Comparison of ENCODE assay signal across 33 cellular contexts in the genomic region with DNA sequence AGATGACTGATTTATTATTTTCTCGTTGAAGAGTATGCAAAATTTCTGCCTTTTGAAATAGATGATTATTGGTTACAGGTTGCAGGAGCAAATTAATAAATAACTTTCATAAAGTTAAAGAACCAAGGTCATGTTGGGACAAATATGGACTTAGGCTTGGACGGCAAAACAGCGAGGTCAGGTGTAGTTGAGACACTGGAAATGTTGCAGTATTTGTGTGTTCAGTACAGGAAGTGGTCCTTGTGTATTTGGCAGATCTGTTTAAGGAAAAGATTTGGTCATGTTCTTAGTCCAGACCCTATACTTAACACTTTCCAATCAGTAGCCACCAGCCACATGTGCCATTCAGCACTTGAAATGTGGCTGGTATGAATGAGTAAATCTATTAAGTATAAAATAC.
"Had no signal": no experiment of that assay in that cellular context is flagged by ENCODE, and none has a peak within 500 bp of the region (broad histone marks: within the 10 kb centered on the region; RNA-seq: fewer than 3 reads in every experiment).

No MANE protein-coding gene starts in this region.

- H3K4me1 ChIP-seq: adrenal gland, ascending aorta, breast epithelium had no signal

- H3K4me3 ChIP-seq: adrenal gland, ascending aorta, breast epithelium, cardiac muscle cell had no signal

- H3K27ac ChIP-seq: adrenal gland, ascending aorta, brain microvascular endothelial cell, breast epithelium, cardiac muscle cell had no signal

- DNase-seq: activated effector memory CD4-positive, alpha-beta T cell treated with anti-CD3 and anti-CD28 coated beads, Interleukin-2, amount 50 U/mL, for 16 hours; activated effector memory CD4-positive, alpha-beta T cell treated with Interleukin-2 at 50 U/mL for 16 hours; activated gamma-delta T cell; activated gamma-delta T cell treated with Interleukin-2 at 50 U/mL for 16 hours; activated naive CD4-positive, alpha-beta T cell; activated naive CD4-positive, alpha-beta T cell treated with anti-CD3 and anti-CD28 coated beads for 36 hours; activated naive CD4-positive, alpha-beta T cell treated with anti-CD3 and anti-CD28 coated beads, Interleukin-2, amount 10 ng/mL, durations not matched to agents 7 days and 5 days; activated naive CD4-positive, alpha-beta T cell treated with anti-CD3 and anti-CD28 coated beads, Interleukin-2, amount 50 U/mL, for 16 hours; activated naive CD4-positive, alpha-beta T cell treated with Interleukin-2 at 50 U/mL for 16 hours; activated naive CD8-positive, alpha-beta T cell treated with anti-CD3 and anti-CD28 coated beads for 36 hours; activated naive CD8-positive, alpha-beta T cell treated with anti-CD3 and anti-CD28 coated beads, Interleukin-2, amount 10 ng/mL, durations not matched to agents 7 days and 5 days; activated naive CD8-positive, alpha-beta T cell treated with anti-CD3 and anti-CD28 coated beads, Interleukin-2, amount 50 U/mL, for 24 hours; activated T-cell treated with anti-CD3 and anti-CD28 coated beads, Interleukin-2, amount 50 U/mL, for 1 hour; activated T-cell treated with anti-CD3 and anti-CD28 coated beads, Interleukin-2, amount 50 U/mL, for 24 hours; activated T-cell treated with anti-CD3 and anti-CD28 coated beads, Interleukin-2, amount 50 U/mL, for 4 hours; activated T-cell treated with anti-CD3 and anti-CD28 coated beads, Interleukin-2, amount 50 U/mL, for 48 hours; activated T-cell treated with anti-CD3 and anti-CD28 coated beads, Interleukin-2, amount 50 U/mL, for 72 hours; adrenal gland; amniotic stem cell; amygdala; anterior cingulate cortex; aorta; brain microvascular endothelial cell; caudate nucleus; central memory CD4-positive, alpha-beta T cell; cerebellar nuclear complex had no signal

- H3K36me3 ChIP-seq: adrenal gland, ascending aorta, brain microvascular endothelial cell, breast epithelium, cardiac muscle cell had no signal

- FAIRE-seq: astrocyte, bronchial epithelial cell had no signal

- H3K9me3 ChIP-seq: adrenal gland had no signal

- ATAC-seq: activated naive CD4-positive, alpha-beta T cell treated with anti-CD3 and anti-CD28 coated beads, Interleukin-2, amount 50 U/mL, for 72 hours; activated naive CD8-positive, alpha-beta T cell treated with anti-CD3 and anti-CD28 coated beads, Interleukin-2, amount 50 U/mL, for 24 hours; activated T-cell treated with anti-CD3 and anti-CD28 coated beads, Interleukin-2, amount 50 U/mL, for 4 hours; activated T-cell treated with anti-CD3 and anti-CD28 coated beads, Interleukin-2, amount 50 U/mL, for 72 hours; activated T-helper 17 cell treated with anti-CD3 and anti-CD28 coated beads, Interleukin-2, amount 50 U/mL, for 72 hours had no signal

- H3K27me3 ChIP-seq: adrenal gland, ascending aorta, brain microvascular endothelial cell, breast epithelium, cardiac muscle cell had no signal
